In the genomic region with DNA sequence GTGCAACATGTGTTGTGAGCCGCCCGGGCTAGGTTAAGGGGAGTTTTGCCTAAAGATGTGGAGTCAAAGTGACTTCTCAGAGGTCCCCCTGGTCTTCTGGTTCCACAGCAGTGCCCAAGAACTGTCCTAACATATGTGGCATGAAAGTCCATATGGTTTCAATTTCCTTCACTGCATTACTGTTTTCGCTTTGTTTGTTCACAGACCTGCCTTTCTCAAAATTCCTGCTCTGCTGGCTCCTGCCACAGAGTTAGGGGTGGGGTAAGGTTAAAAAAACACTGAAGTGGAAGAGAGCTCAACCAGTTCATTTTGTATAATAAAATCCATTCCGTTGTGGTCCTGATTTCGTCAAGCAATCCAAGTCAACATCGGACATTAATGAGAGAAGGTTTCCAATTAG, we compare ENCODE assay signal across 20 cellular contexts.
A peak's percentile ranks its signal among the peaks of the same experiment; 100 is the strongest.
DNase-seq lines count a peak whose midpoint lies in the region; ATAC-seq and TF ChIP-seq lines count a peak whose summit lies in the region.
"Had no signal": no experiment of that assay in that cellular context is flagged by ENCODE, and none has a peak within 500 bp of the region (broad histone marks: within the 10 kb centered on the region; RNA-seq: fewer than 3 reads in every experiment).

No MANE protein-coding gene starts in this region.

- POLR2A ChIA-PET in CD4-positive, alpha-beta memory T cell (lab: Charles Lee; ENCODE audit: partially characterized antibody) = no interaction called here

- no peaks in the 10 kb centered on the region for H3K4me1 Mint-ChIP-seq in CD4-positive, alpha-beta memory T cell

- peak; percentile 53; the same call in 2 of the 3 replicates for ATAC-seq in SK-N-SH treated with all-trans-retinoic acid at 6 μM for 48 hours
- ATAC-seq: CD8-positive, alpha-beta T cell; HCT116; Panc1 had no signal

- peak; percentile 51 for DNase-seq in HFF-Myc (ENCODE audit: extremely low read depth, low read depth)
- DNase-seq in hepatocyte (ENCODE audit: low spot score) = no peak
- DNase-seq in CD4-positive, alpha-beta memory T cell = no peak
- DNase-seq in NCI-H2227 treated with DMSO at 0.1 percent for 48 hours (lab: John Stamatoyannopoulos, UW) = no peak
- DNase-seq in activated naive CD4-positive, alpha-beta T cell (lab: John Stamatoyannopoulos, UW) = no peak
- DNase-seq: CD8-positive, alpha-beta T cell; DND-41; KG1; NCI-H1105; NCI-H146; NCI-H2081; NCI-H2171; NCI-H524 treated with DMSO at 0.1 percent for 48 hours; NCI-H82; SJCRH30 had no signal

- H4K20me1 ChIP-seq in hepatocyte (ENCODE audit: insufficient read depth, poor library complexity, severe bottlenecking) = no peaks in the 10 kb centered on the region
- H4K20me1 ChIP-seq: BLaER1 treated with 17β-estradiol and CSF1 and Interleukin-3, amounts not matched to agents 10 nM and 100 nM had no signal

- no peaks in the 10 kb centered on the region for H3K9me3 Mint-ChIP-seq in CD4-positive, alpha-beta memory T cell
- H3K9me3 Mint-ChIP-seq: CD8-positive, alpha-beta T cell had no signal

- H3K4me1 ChIP-seq in hepatocyte (ENCODE audit: insufficient read depth) = no peaks in the 10 kb centered on the region
- H3K4me1 ChIP-seq in subcutaneous abdominal adipose tissue (ENCODE audit: control insufficient read depth in 5 of 5, insufficient read depth in 5 of 5, low read length in 5 of 5) = no peaks in the 10 kb centered on the region
- H3K4me1 ChIP-seq in CD4-positive, alpha-beta memory T cell (ENCODE audit: insufficient read depth, low read length) = no peaks in the 10 kb centered on the region
- H3K4me1 ChIP-seq: BLaER1 treated with 17β-estradiol and CSF1 and Interleukin-3, amounts not matched to agents 10 nM and 100 nM; SJCRH30 had no signal

- no peaks in the 10 kb centered on the region for H3K9me2 ChIP-seq in hepatocyte (replicated peaks; ENCODE audit: insufficient read depth)

- no peak overlapping the region for H3K4me3 Mint-ChIP-seq in CD4-positive, alpha-beta memory T cell
- H3K4me3 Mint-ChIP-seq: CD8-positive, alpha-beta T cell had no signal

- TF ChIP-seq CTCF in HFF-Myc (IDR thresholded peaks at IDR 0.05; ENCODE audit: low read depth, low read length, missing control alignments) (no peak), hepatocyte (IDR thresholded peaks at IDR 0.05; ENCODE audit: poor library complexity) (no peak)

- H3K4me2 ChIP-seq in hepatocyte = no peak overlapping the region
- H3K4me2 ChIP-seq: BLaER1 treated with 17β-estradiol and CSF1 and Interleukin-3, amounts not matched to agents 10 nM and 100 nM had no signal

- CTCF ChIA-PET in CD4-positive, alpha-beta memory T cell (lab: Charles Lee; ENCODE audit: partially characterized antibody) = no interaction called here

- H3K9ac ChIP-seq in subcutaneous abdominal adipose tissue (ENCODE audit: low read length in 5 of 5) = no peak overlapping the region
- H3K9ac ChIP-seq: BLaER1 treated with 17β-estradiol and CSF1 and Interleukin-3, amounts not matched to agents 10 nM and 100 nM had no signal

- H3K4me3 ChIP-seq in HFF-Myc (replicated peaks; ENCODE audit: low read depth, low read length) (no peak overlapping the region), hepatocyte (no peak overlapping the region), subcutaneous abdominal adipose tissue (ENCODE audit: low read depth in 1 of 5, low read length in 5 of 5) (peak overlapping the region in 1 of 5 donors; percentile 20)
- H3K4me3 ChIP-seq in CD4-positive, alpha-beta memory T cell (ENCODE audit: low read length in 2 of 2) = no peak overlapping the region
- H3K4me3 ChIP-seq: BLaER1 treated with 17β-estradiol and CSF1 and Interleukin-3, amounts not matched to agents 10 nM and 100 nM; SJCRH30 had no signal

- H3K27me3 Mint-ChIP-seq in CD4-positive, alpha-beta memory T cell = peaks cover 2 to 4% of the 10 kb centered on the region in 2 donors

- H3K79me2 ChIP-seq in hepatocyte = no peaks in the 10 kb centered on the region

- H3K36me3 ChIP-seq in hepatocyte (replicated peaks; ENCODE audit: insufficient read depth, low read depth) (no peaks in the 10 kb centered on the region), subcutaneous abdominal adipose tissue (ENCODE audit: control insufficient read depth in 5 of 5, insufficient read depth in 5 of 5, low read length in 5 of 5) (no peaks in the 10 kb centered on the region)
- H3K36me3 ChIP-seq in CD4-positive, alpha-beta memory T cell (ENCODE audit: insufficient read depth, low read length) = no peaks in the 10 kb centered on the region
- H3K36me3 ChIP-seq: BLaER1 treated with 17β-estradiol and CSF1 and Interleukin-3, amounts not matched to agents 10 nM and 100 nM; SJCRH30 had no signal

- H3K27ac Mint-ChIP-seq in CD4-positive, alpha-beta memory T cell = no peak overlapping the region
- H3K27ac Mint-ChIP-seq: CD8-positive, alpha-beta T cell had no signal

- H3K27ac ChIP-seq in hepatocyte (no peak overlapping the region), subcutaneous abdominal adipose tissue (ENCODE audit: low read depth, low read length) (peak overlapping the region; percentile 1)
- H3K27ac ChIP-seq in CD4-positive, alpha-beta memory T cell (ENCODE audit: low read depth, low read length) = no peak overlapping the region
- H3K27ac ChIP-seq: BLaER1 treated with 17β-estradiol and CSF1 and Interleukin-3, amounts not matched to agents 10 nM and 100 nM; SJCRH30 had no signal

- peak overlapping the region; percentile 27 for H2AFZ ChIP-seq in hepatocyte

- intact Hi-C loops in CD4-positive, alpha-beta memory T cell (cut with micrococcal nuclease) = loop anchor here (1.0 kb wide), 1 partner anchor 46 kb away; no protein-coding TSS in a partner anchor

- no peaks in the 10 kb centered on the region for H3K9me3 ChIP-seq in hepatocyte (ENCODE audit: low read depth)
- no peaks in the 10 kb centered on the region for H3K9me3 ChIP-seq in subcutaneous abdominal adipose tissue (ENCODE audit: control insufficient read depth in 5 of 5, low read length in 5 of 5)
- H3K9me3 ChIP-seq in CD4-positive, alpha-beta memory T cell (ENCODE audit: control insufficient read depth in 1 of 2, low read length in 2 of 2) = no peaks in the 10 kb centered on the region
- H3K9me3 ChIP-seq: BLaER1 treated with 17β-estradiol and CSF1 and Interleukin-3, amounts not matched to agents 10 nM and 100 nM; SJCRH30 had no signal

- WGBS in hepatocyte (ENCODE audit: low lambda C conversion rate, missing lambda C conversion rate) = 53% methylated on average over 6 of the region's 6 CpGs

- no peaks in the 10 kb centered on the region for H3K36me3 Mint-ChIP-seq in CD4-positive, alpha-beta memory T cell
- H3K36me3 Mint-ChIP-seq: CD8-positive, alpha-beta T cell had no signal

- H3K27me3 ChIP-seq in hepatocyte (no peaks in the 10 kb centered on the region), subcutaneous abdominal adipose tissue (ENCODE audit: control insufficient read depth in 5 of 5, insufficient read depth in 4 of 5, low read length in 5 of 5) (no peaks in the 10 kb centered on the region)
- H3K27me3 ChIP-seq in CD4-positive, alpha-beta memory T cell (ENCODE audit: insufficient read depth, low read length) = no peaks in the 10 kb centered on the region
- H3K27me3 ChIP-seq: BLaER1 treated with 17β-estradiol and CSF1 and Interleukin-3, amounts not matched to agents 10 nM and 100 nM; SJCRH30 had no signal

TF ChIP-seq in SK-N-SH treated with all-trans-retinoic acid at 6 μM for 48 hours, 23 proteins besides CTCF, POLR2A, EP300 and RAD21:
- no peak for TF ChIP-seq TOX (CRISPR knock-in tag; IDR thresholded peaks at IDR 0.05; ENCODE audit: borderline replicate concordance)
- TF ChIP-seq TCF4 (CRISPR knock-in tag; IDR thresholded peaks at IDR 0.05; ENCODE audit: borderline replicate concordance) = peak; percentile 53; the same call in 1 of the 2 replicates
